18 cellular contexts compared by ENCODE assay signal in genomic region chr17:74935048-74935447, GRCh38. TPM values are rescaled to one million over a fixed set of nuclear protein-coding genes. Genes with fewer than 3 reads are reported as not detected.
DNase-seq lines count a peak whose midpoint lies in the region; ATAC-seq and TF ChIP-seq lines count a peak whose summit lies in the region.
"Had no signal": no experiment of that assay in that cellular context is flagged by ENCODE, and none has a peak within 500 bp of the region (broad histone marks: within the 10 kb centered on the region; RNA-seq: fewer than 3 reads in every experiment).

No MANE protein-coding gene starts in this region.

- H3K4me3 Mint-ChIP-seq in GM23338 (peak overlapping the region; percentile 64), WTC11 (peak overlapping the region; percentile 67)
- H3K4me3 Mint-ChIP-seq: CD4-positive, alpha-beta T cell had no signal

- H3K36me3 ChIP-seq in GM23338 (ENCODE audit: insufficient read depth) (no peaks in the 10 kb centered on the region), HUES6 (ENCODE audit: control insufficient read depth, insufficient read depth, low read length) (no peaks in the 10 kb centered on the region)
- H3K36me3 ChIP-seq: SJSA1 had no signal

- H3K27ac Mint-ChIP-seq in GM23338 (no peak overlapping the region), WTC11 (no peak overlapping the region)
- H3K27ac Mint-ChIP-seq: CD4-positive, alpha-beta T cell had no signal

- H2AFZ ChIP-seq in GM23338: peak overlapping the region; percentile 94

- H3K9ac ChIP-seq in HUES6 (ENCODE audit: low read length): no peak overlapping the region

- peaks cover 62% of the 10 kb centered on the region for H3K27me3 Mint-ChIP-seq in GM23338 (ENCODE audit: insufficient read depth, low read depth, poor library complexity)
- peaks cover 93% of the 10 kb centered on the region for H3K27me3 Mint-ChIP-seq in WTC11 (ENCODE audit: low read depth)

- no peaks in the 10 kb centered on the region for H3F3A ChIP-seq in GM23338 (replicated peaks; ENCODE audit: low read depth)

- H3K36me3 Mint-ChIP-seq in GM23338 (ENCODE audit: low read depth): no peaks in the 10 kb centered on the region
- no peaks in the 10 kb centered on the region for H3K36me3 Mint-ChIP-seq in WTC11

- CTCF ChIA-PET in WTC11 (lab: Charles Lee): interaction anchor here (0.6 to 2.1 kb wide), 13 partner anchors 9 to 144 kb away, joined by 3 to 18 read pairs (median 4); partner anchors contain the start of genes FADS6, FDXR and OTOP2

- H3K27me3 ChIP-seq in GM23338 (ENCODE audit: insufficient read depth): peaks cover 78% of the 10 kb centered on the region
- peaks cover 92% of the 10 kb centered on the region for H3K27me3 ChIP-seq in HUES6 (ENCODE audit: control insufficient read depth, insufficient read depth, low read length)

- peaks cover 9% of the 10 kb centered on the region; the same call in 2 of the 3 replicates for H3K4me1 Mint-ChIP-seq in GM23338
- peaks cover 2% of the 10 kb centered on the region; the same call in 1 of the 2 replicates for H3K4me1 Mint-ChIP-seq in WTC11

- H3K9me3 ChIP-seq in HUES6 (ENCODE audit: control insufficient read depth, insufficient read depth, low read depth, low read length): no peaks in the 10 kb centered on the region
- no peaks in the 10 kb centered on the region for H3K9me3 ChIP-seq in iPS-18c (ENCODE audit: control insufficient read depth, insufficient read depth, low read length)
- H3K9me3 ChIP-seq: Caco-2 had no signal

- H3K4me2 ChIP-seq in GM23338: peak overlapping the region; percentile 81

- no peak for TF ChIP-seq CTCF in GM23338 (conservative IDR thresholded peaks at IDR 0.05; ENCODE audit: low read depth in 2 of 2)
- TF ChIP-seq CTCF in WTC11 (IDR thresholded peaks at IDR 0.05): no peak

- DNase-seq in GM23338 (ENCODE audit: low spot score) (no peak), WTC11 (ENCODE audit: low spot score) (no peak), NCI-H146 (lab: John Stamatoyannopoulos, UW) (no peak), Ammon's horn (ENCODE audit: low spot score) (no peak)
- DNase-seq: Caco-2; CD4-positive, alpha-beta T cell; GF-D8; NCI-H1092 treated with DMSO at 0.1 percent for 48 hours; NCI-H2081 had no signal

- POLR2A ChIA-PET in WTC11 (lab: Charles Lee): no interaction called here

- no peaks in the 10 kb centered on the region for H3K9me2 ChIP-seq in GM23338 (ENCODE audit: insufficient read depth)

- H4K20me1 ChIP-seq in GM23338 (replicated peaks; ENCODE audit: insufficient read depth): no peaks in the 10 kb centered on the region

- H3K79me2 ChIP-seq in GM23338 (replicated peaks; ENCODE audit: insufficient read depth): no peaks in the 10 kb centered on the region

- peak; percentile 13 for ATAC-seq in GM23338
- ATAC-seq in WTC11: no peak
- ATAC-seq in GM19035 (IDR thresholded peaks at IDR 0.05; ENCODE audit: unreplicated experiment): no peak
- ATAC-seq: Panc1 had no signal

- H3K9me3 Mint-ChIP-seq in GM23338 (no peaks in the 10 kb centered on the region), WTC11 (no peaks in the 10 kb centered on the region)
- H3K9me3 Mint-ChIP-seq: CD4-positive, alpha-beta T cell had no signal

- H3K27ac ChIP-seq in GM23338 (ENCODE audit: low read depth) (no peak overlapping the region), HUES6 (ENCODE audit: low read depth, low read length) (no peak overlapping the region)
- H3K27ac ChIP-seq: HL-60, SJSA1 had no signal

- no peaks in the 10 kb centered on the region for H3K4me1 ChIP-seq in GM23338 (ENCODE audit: insufficient read depth)
- peaks cover 13% of the 10 kb centered on the region; the same call in 1 of the 2 replicates for H3K4me1 ChIP-seq in HUES6 (ENCODE audit: control insufficient read depth, insufficient read depth, low read length)
- H3K4me1 ChIP-seq: Caco-2, SJSA1 had no signal

- H3K4me3 ChIP-seq in GM23338 (peak overlapping the region; percentile 58), HUES6 (ENCODE audit: low read depth, low read length) (peak overlapping the region; percentile 53), iPS-18c (ENCODE audit: insufficient read depth, low read depth, low read length) (peak overlapping the region; percentile 31; the same call in 1 of the 2 replicates)
- H3K4me3 ChIP-seq: SJSA1 had no signal

TF ChIP-seq in GM23338, 12 proteins besides CTCF, POLR2A, EP300 and RAD21 (continues in another document):
- no peak for TF ChIP-seq CREB1 (CRISPR knock-in tag; IDR thresholded peaks at IDR 0.05; ENCODE audit: low read depth)

TF ChIP-seq in WTC11, 78 proteins besides CTCF, POLR2A, EP300 and RAD21 (continues in another document):
- no peak for TF ChIP-seq AR (CRISPR knock-in tag; IDR thresholded peaks at IDR 0.05)
- no peak for TF ChIP-seq ZMAT4 (CRISPR knock-in tag; IDR thresholded peaks at IDR 0.05)
- no peak for TF ChIP-seq ZBTB21 (CRISPR knock-in tag; IDR thresholded peaks at IDR 0.05; ENCODE audit: borderline replicate concordance)
- no peak for TF ChIP-seq PREB (CRISPR knock-in tag; IDR thresholded peaks at IDR 0.05; ENCODE audit: borderline replicate concordance)
- no peak for TF ChIP-seq ERG (CRISPR knock-in tag; IDR thresholded peaks at IDR 0.05)
- no peak for TF ChIP-seq NFYB (CRISPR knock-in tag; conservative IDR thresholded peaks at IDR 0.05; ENCODE audit: low read depth)
- no peak for TF ChIP-seq ZNF317 (CRISPR knock-in tag; IDR thresholded peaks at IDR 0.05; ENCODE audit: borderline replicate concordance, low read depth)
- no peak for TF ChIP-seq ZNF671 (CRISPR knock-in tag; IDR thresholded peaks at IDR 0.05)
- no peak for TF ChIP-seq SMAD4 (CRISPR knock-in tag; IDR thresholded peaks at IDR 0.05)
- TF ChIP-seq ZNF121 (CRISPR knock-in tag; IDR thresholded peaks at IDR 0.05): no peak
- no peak for TF ChIP-seq CREB1 (CRISPR knock-in tag; IDR thresholded peaks at IDR 0.05)
- TF ChIP-seq ZNF416 (CRISPR knock-in tag; IDR thresholded peaks at IDR 0.05): no peak
- no peak for TF ChIP-seq TP53 (CRISPR knock-in tag; IDR thresholded peaks at IDR 0.05)

RNA-seq across cellular contexts. Expression of gene OTOP3, which starts 0.7 kb away (rescaled TPM):
- not detected in 2 replicates for total RNA-seq in GM23338 (2014; rRNA removed; shearing (Covaris generic))
- polyA plus RNA-seq in GM23338 (2016; fragmentation: Nextera tagmentation; extraction: Ambion mirVana): not detected in 2 replicates
- total RNA-seq in WTC11 (2021): not detected in 3 replicates
- total RNA-seq: Caco-2; CD4-positive, alpha-beta T cell; HT1080; LHCN-M2; SJSA1 had no signal
- polyA plus RNA-seq: BJ had no signal

RNA-seq across cellular contexts. Expression of gene OTOP2, which starts 11.0 kb away (rescaled TPM):
- not detected in 2 replicates for total RNA-seq in GM23338 (2014; rRNA removed; shearing (Covaris generic))
- not detected in 2 replicates for polyA plus RNA-seq in GM23338 (2016; fragmentation: Nextera tagmentation; extraction: Ambion mirVana)
- total RNA-seq in WTC11 (2021): not detected in 3 replicates
- total RNA-seq: Caco-2; CD4-positive, alpha-beta T cell; HT1080; LHCN-M2; SJSA1 had no signal
- polyA plus RNA-seq: BJ had no signal

RNA-seq across cellular contexts. Expression of gene USH1G, which starts 12.0 kb away (rescaled TPM):
- 1.7 and 3.5 TPM in 2 replicates for total RNA-seq in GM23338 (2014; rRNA removed; shearing (Covaris generic))
- polyA plus RNA-seq in GM23338 (2016; fragmentation: Nextera tagmentation; extraction: Ambion mirVana): 0.28 and 0.34 TPM in 2 replicates
- 1.9 to 2.9 TPM (median 2.6 TPM) in 3 replicates for total RNA-seq in WTC11 (2021)
- total RNA-seq: CD4-positive, alpha-beta T cell; HT1080; LHCN-M2; SJSA1 had no signal
- polyA plus RNA-seq: BJ had no signal

RNA-seq across cellular contexts. Expression of gene HID1, which starts 37.5 kb away (rescaled TPM):
- total RNA-seq in GM23338 (2014; rRNA removed; shearing (Covaris generic)): 6.3 and 8.7 TPM in 2 replicates
- polyA plus RNA-seq in GM23338 (2016; fragmentation: Nextera tagmentation; extraction: Ambion mirVana): 9.0 and 10.9 TPM in 2 replicates
- 16.7 to 19.4 TPM (median 19.3 TPM) in 3 replicates for total RNA-seq in WTC11 (2021)
- total RNA-seq: LHCN-M2 had no signal

RNA-seq across cellular contexts. Expression of gene FADS6, which starts 41.6 kb away (rescaled TPM):
- 0.73 and 1.6 TPM in 2 replicates for total RNA-seq in GM23338 (2014; rRNA removed; shearing (Covaris generic))
- 0.35 and 0.42 TPM in 2 replicates for polyA plus RNA-seq in GM23338 (2016; fragmentation: Nextera tagmentation; extraction: Ambion mirVana)
- total RNA-seq in WTC11 (2021): 1.1 to 2.2 TPM (median 1.2 TPM) in 3 replicates
- total RNA-seq: CD4-positive, alpha-beta T cell; HT1080; LHCN-M2; SJSA1 had no signal
- polyA plus RNA-seq: BJ had no signal
